13 cellular contexts compared by ENCODE assay signal in genomic region chr11:68315581-68315920, GRCh38. TPM values are rescaled to one million over a fixed set of nuclear protein-coding genes. Genes with fewer than 3 reads are reported as not detected.
DNase-seq lines count a peak whose midpoint lies in the region; ATAC-seq and TF ChIP-seq lines count a peak whose summit lies in the region.
"Had no signal": no experiment of that assay in that cellular context is flagged by ENCODE, and none has a peak within 500 bp of the region (broad histone marks: within the 10 kb centered on the region; RNA-seq: fewer than 3 reads in every experiment).

No MANE protein-coding gene starts in this region.

- H3K36me3 ChIP-seq in Caco-2 (ENCODE audit: control insufficient read depth, insufficient read depth, low read length) (no peaks in the 10 kb centered on the region; the same call in 1 of the 2 replicates), Peyer's patch (no peaks in the 10 kb centered on the region), right atrium auricular region (no peaks in the 10 kb centered on the region), prostate gland (no peaks in the 10 kb centered on the region)
- no peaks in the 10 kb centered on the region for H3K36me3 ChIP-seq in CD8-positive, alpha-beta T cell (ENCODE audit: insufficient read depth, low read length)

- POLR2A ChIA-PET in Caco-2 (lab: Charles Lee) = no interaction called here
- POLR2A ChIA-PET in CD8-positive, alpha-beta T cell (lab: Charles Lee) = interaction anchor here (1.0 kb wide), 1 partner anchor 10 kb away, joined by 3 read pairs; no protein-coding TSS in a partner anchor

- intact Hi-C loops in Caco-2 (cut with micrococcal nuclease; ENCODE audit: unreplicated experiment) (no loop called here), prostate gland (cut with DNase I) (no loop called here)
- intact Hi-C loops in CD8-positive, alpha-beta T cell (cut with DNase I, micrococcal nuclease) = no loop called here

- TF ChIP-seq CTCF in Caco-2 (IDR thresholded peaks at IDR 0.05; ENCODE audit: insufficient read depth in 1 of 2, low read depth in 1 of 2, low read length in 1 of 2, severe bottlenecking in 1 of 2, unreplicated experiment in 1 of 2) (no peak), Peyer's patch (IDR thresholded peaks at IDR 0.05) (no peak), right atrium auricular region (IDR thresholded peaks at IDR 0.05) (no peak), prostate gland (IDR thresholded peaks at IDR 0.05) (no peak)
- no peak for TF ChIP-seq CTCF in CD8-positive, alpha-beta T cell (IDR thresholded peaks at IDR 0.05)

- H3K27me3 Mint-ChIP-seq in Caco-2 (ENCODE audit: insufficient read depth, unreplicated experiment) = no peaks in the 10 kb centered on the region
- H3K27me3 Mint-ChIP-seq in CD8-positive, alpha-beta T cell (ENCODE audit: low read depth) = peaks cover 12% of the 10 kb centered on the region

- peaks cover 3% of the 10 kb centered on the region for H3K9me3 Mint-ChIP-seq in Caco-2 (ENCODE audit: unreplicated experiment)
- H3K9me3 Mint-ChIP-seq in CD8-positive, alpha-beta T cell = no peaks in the 10 kb centered on the region
- H3K9me3 Mint-ChIP-seq: CD8-positive, alpha-beta memory T cell; memory B cell had no signal

- no peaks in the 10 kb centered on the region for H3K9me3 ChIP-seq in Caco-2
- no peaks in the 10 kb centered on the region for H3K9me3 ChIP-seq in Peyer's patch
- H3K9me3 ChIP-seq in right atrium auricular region = no peaks in the 10 kb centered on the region
- no peaks in the 10 kb centered on the region for H3K9me3 ChIP-seq in prostate gland
- H3K9me3 ChIP-seq in CD8-positive, alpha-beta T cell (ENCODE audit: low read length) = no peaks in the 10 kb centered on the region

- no peak for DNase-seq in Caco-2
- peak in 1 of 3 donors; percentile 69 for DNase-seq in Peyer's patch
- no peak for DNase-seq in right atrium auricular region (ENCODE audit: low spot score)
- no peak for DNase-seq in prostate gland (ENCODE audit: low spot score)
- DNase-seq in CD8-positive, alpha-beta T cell = no peak
- no peak for DNase-seq in GDM1 (lab: John Stamatoyannopoulos, UW)
- DNase-seq: CD8-positive, alpha-beta memory T cell; foreskin fibroblast; NCI-H2171; stimulated activated naive CD8-positive, alpha-beta T cell treated with anti-CD3 and anti-CD28 coated beads, Interleukin-15, Interleukin-2, amounts not matched to agents 100 U/mL and 50 U/mL, for 24 hours had no signal

- no peak for ATAC-seq in GM21381 (IDR thresholded peaks at IDR 0.05; ENCODE audit: unreplicated experiment)
- no peak for ATAC-seq in CD8-positive, alpha-beta T cell
- no peak for ATAC-seq in HG02885 (IDR thresholded peaks at IDR 0.05; ENCODE audit: poor library complexity, unreplicated experiment)
- ATAC-seq: stimulated activated naive CD8-positive, alpha-beta T cell treated with anti-CD3 and anti-CD28 coated beads, Interleukin-15, Interleukin-2, amounts not matched to agents 100 U/mL and 50 U/mL, for 24 hours had no signal

- H3K4me1 ChIP-seq in Caco-2 = peaks cover 22% of the 10 kb centered on the region
- H3K4me1 ChIP-seq in Peyer's patch = peaks cover 0 to 42% (median 4%) of the 10 kb centered on the region in 4 donors
- peaks cover 0 to 47% of the 10 kb centered on the region in 2 donors for H3K4me1 ChIP-seq in right atrium auricular region
- peaks cover 6% of the 10 kb centered on the region for H3K4me1 ChIP-seq in prostate gland (replicated peaks)
- H3K4me1 ChIP-seq in CD8-positive, alpha-beta T cell (ENCODE audit: insufficient read depth, low read length) = peaks cover 11% of the 10 kb centered on the region

- peak overlapping the region in 3 of 4 donors; percentile 75 to 92 (median 86) for H3K27ac ChIP-seq in Peyer's patch
- peak overlapping the region; percentile 80 to 87 for H3K27ac ChIP-seq in right atrium auricular region
- peak overlapping the region; percentile 60 to 79 for H3K27ac ChIP-seq in prostate gland
- no peak overlapping the region for H3K27ac ChIP-seq in CD8-positive, alpha-beta T cell (ENCODE audit: low read depth, low read length)

- no TSS peak for BruUV-seq in Caco-2 (replicated peaks; lab: Mats Ljungman, UMichigan)

- peaks cover 39% of the 10 kb centered on the region for H3K4me1 Mint-ChIP-seq in Caco-2 (ENCODE audit: low read depth, unreplicated experiment)
- H3K4me1 Mint-ChIP-seq in CD8-positive, alpha-beta T cell (ENCODE audit: low read depth) = peaks cover 17% of the 10 kb centered on the region

- CTCF ChIA-PET in Caco-2 (lab: Charles Lee) = interaction anchor here (0.6 to 2.4 kb wide), 4 partner anchors 17 to 789 kb away, joined by 3 to 14 read pairs (median 4); partner anchors contain the start of genes C11orf24 and PPP6R3
- CTCF ChIA-PET in CD8-positive, alpha-beta T cell (lab: Charles Lee) = interaction anchor here (2.0 kb wide), 1 partner anchor 17 kb away, joined by 6 read pairs; no protein-coding TSS in a partner anchor

- TF ChIP-seq POLR2A in Peyer's patch (IDR thresholded peaks at IDR 0.05) = no peak
- no peak for TF ChIP-seq POLR2A in prostate gland (IDR thresholded peaks at IDR 0.05)

- H3K27ac Mint-ChIP-seq in Caco-2 (ENCODE audit: unreplicated experiment) = peak overlapping the region; percentile 89
- H3K27ac Mint-ChIP-seq in CD8-positive, alpha-beta T cell = no peak overlapping the region
- H3K27ac Mint-ChIP-seq: CD8-positive, alpha-beta memory T cell; memory B cell had no signal

- H3K27me3 ChIP-seq in Caco-2 (replicated peaks; ENCODE audit: control insufficient read depth, insufficient read depth, low read length) (no peaks in the 10 kb centered on the region), Peyer's patch (no peaks in the 10 kb centered on the region), right atrium auricular region (no peaks in the 10 kb centered on the region), prostate gland (replicated peaks; ENCODE audit: insufficient read depth) (no peaks in the 10 kb centered on the region)
- H3K27me3 ChIP-seq in CD8-positive, alpha-beta T cell (ENCODE audit: insufficient read depth, low read length) = peaks cover 3% of the 10 kb centered on the region

- H3K36me3 Mint-ChIP-seq in Caco-2 (ENCODE audit: insufficient read depth, unreplicated experiment) = peaks cover 32% of the 10 kb centered on the region
- no peaks in the 10 kb centered on the region for H3K36me3 Mint-ChIP-seq in CD8-positive, alpha-beta T cell
- H3K36me3 Mint-ChIP-seq: CD8-positive, alpha-beta memory T cell had no signal

- H3K4me3 ChIP-seq in Caco-2 (ENCODE audit: low read depth, low read length) (no peak overlapping the region), Peyer's patch (peak overlapping the region in 2 of 4 donors; percentile 90 to 94), right atrium auricular region (no peak overlapping the region), prostate gland (no peak overlapping the region)
- H3K4me3 ChIP-seq in CD8-positive, alpha-beta T cell (ENCODE audit: low read depth, low read length) = no peak overlapping the region

- H3K4me3 Mint-ChIP-seq in Caco-2 (ENCODE audit: unreplicated experiment) = peak overlapping the region; percentile 91
- no peak overlapping the region for H3K4me3 Mint-ChIP-seq in CD8-positive, alpha-beta T cell
- H3K4me3 Mint-ChIP-seq: memory B cell had no signal

- 54% methylated on average over 10 of the region's 10 CpGs for WGBS in prostate gland

RNA-seq across cellular contexts. Expression of gene LRP5, which starts 3.2 kb away (rescaled TPM):
- 94.3 TPM in 2 replicates for total RNA-seq in Caco-2 (2022)
- 100 to 1,000 TPM; 149 to 196 (median 168) TPM for total RNA-seq in Peyer's patch
- total RNA-seq in right atrium auricular region = 10 to 100 TPM; 34.6 to 60.9 TPM
- 10 to 100 TPM; 48.3 to 57.1 TPM for total RNA-seq in prostate gland
- 1 to 10 TPM; 1.1 to 1.5 TPM for total RNA-seq in CD8-positive, alpha-beta T cell

RNA-seq across cellular contexts. Expression of gene C11orf24, which starts 43.8 kb away (rescaled TPM):
- total RNA-seq in Caco-2 (2022) = 79.8 and 83.2 TPM in 2 replicates
- total RNA-seq in Peyer's patch = 100 to 1,000 TPM in 3 of 4 donors, 10 to 100 TPM in 1; 79.2 to 198 (median 183) TPM
- total RNA-seq in right atrium auricular region = 10 to 100 TPM; 20.4 to 21.3 TPM
- total RNA-seq in prostate gland = 10 to 100 TPM; 25.1 to 61.0 TPM
- total RNA-seq in CD8-positive, alpha-beta T cell = 1 to 10 TPM; 6.5 to 8.2 TPM

Comparison
In these comparisons a context has a peak if more than half of its experiments do, and no peak if none do; other contexts are left out.
1. RNA of gene LRP5, which starts 3.2 kb away (total RNA-seq): 149 to 196 TPM in Peyer's patch, 94.3 TPM in Caco-2, 34.6 to 60.9 TPM in right atrium auricular region and 48.3 to 57.1 TPM in prostate gland; 1.1 to 1.5 TPM in CD8-positive, alpha-beta T cell; every median in the first group is over 10 times any median in the second.